In the genomic region with DNA sequence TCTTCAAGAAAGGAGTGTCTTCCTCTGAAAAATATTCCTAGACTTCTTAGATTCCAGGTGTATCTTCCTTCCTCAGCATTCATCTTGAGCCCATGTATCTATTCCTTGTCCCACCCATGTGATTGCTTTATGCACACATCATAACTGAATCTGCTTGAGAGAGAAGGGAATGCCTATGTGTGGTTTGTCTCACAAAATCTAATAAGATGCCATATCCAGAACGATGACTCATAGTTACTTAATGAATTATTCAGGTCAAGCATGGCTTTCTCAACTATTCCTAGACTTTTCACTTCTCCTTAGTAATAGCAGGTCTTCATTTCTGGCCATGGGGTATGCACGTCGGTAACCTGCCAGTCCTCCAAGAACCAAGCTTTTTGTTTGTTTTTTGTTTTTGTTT, we compare ENCODE assay signal across 10 cellular contexts.
A peak's percentile ranks its signal among the peaks of the same experiment; 100 is the strongest.
DNase-seq lines count a peak whose midpoint lies in the region; TF ChIP-seq lines count a peak whose summit lies in the region.
"Had no signal": no experiment of that assay in that cellular context is flagged by ENCODE, and none has a peak within 500 bp of the region (broad histone marks: within the 10 kb centered on the region; RNA-seq: fewer than 3 reads in every experiment).

No MANE protein-coding gene starts in this region.

- DNase-seq in DMS53 (lab: John Stamatoyannopoulos, UW) (peak; percentile 63), SJSA1 (ENCODE audit: low read depth in 1 of 2, low spot score in 2 of 2) (no peak), foreskin fibroblast (peak; percentile 41 to 62), renal cortical epithelial cell (ENCODE audit: low read depth) (peak; percentile 92), NCI-H526 (lab: John Stamatoyannopoulos, UW) (no peak), HPDE6-E6E7 (ENCODE audit: extremely low spot score) (no peak), DMS153 treated with DMSO at 0.1 percent for 48 hours (lab: John Stamatoyannopoulos, UW; ENCODE audit: unreplicated experiment) (no peak), NOMO-1 treated with DMSO at 0.1 percent for 48 hours (lab: John Stamatoyannopoulos, UW; ENCODE audit: unreplicated experiment) (no peak)
- DNase-seq: PC-3; stimulated activated CD4-positive, alpha-beta T cell treated with anti-CD3 and anti-CD28 coated beads, Interleukin-15, amount 100 ng/mL, for 24 hours had no signal

- H3K36me3 ChIP-seq in SJSA1 = peaks cover 3% of the 10 kb centered on the region; the same call in 1 of the 2 replicates

- H3K27ac ChIP-seq in SJSA1 = 0 out of 2 replicates have a peak overlapping the region, but pooled peaks have one; percentile 18

- TF ChIP-seq CTCF in foreskin fibroblast (IDR thresholded peaks at IDR 0.05; ENCODE audit: low read depth, low read length) = no peak

- H3K4me3 ChIP-seq in SJSA1 (no peak overlapping the region), foreskin fibroblast (ENCODE audit: low read depth in 1 of 2, low read length in 2 of 2) (no peak overlapping the region)

- H3K4me1 ChIP-seq in SJSA1 (replicated peaks) = peaks cover 34% of the 10 kb centered on the region

- H3K27me3 ChIP-seq in SJSA1 (replicated peaks) = no peaks in the 10 kb centered on the region

- no peaks in the 10 kb centered on the region for H3K9me3 ChIP-seq in SJSA1 (replicated peaks)

Comparison
In these comparisons a context has a peak if more than half of its experiments do, and no peak if none do; other contexts are left out.
1. DNase-seq: peak in DMS53 (single experiment), foreskin fibroblast (2 of 2) and renal cortical epithelial cell (single experiment); none in SJSA1 (0 of 2), NCI-H526 (0 of 2), HPDE6-E6E7 (single experiment), DMS153 treated with DMSO at 0.1 percent for 48 hours (single experiment) and NOMO-1 treated with DMSO at 0.1 percent for 48 hours (single experiment).